Comparison of ENCODE assay signal across 4 cellular contexts in genomic region chr19:50581795-50582660, GRCh38. TPM values are rescaled to one million over a fixed set of nuclear protein-coding genes. Genes with fewer than 3 reads are reported as not detected.
"Had no signal": no experiment of that assay in that cellular context is flagged by ENCODE, and none has a peak within 500 bp of the region (broad histone marks: within the 10 kb centered on the region; RNA-seq: fewer than 3 reads in every experiment).

No MANE protein-coding gene starts in this region.

RNA-seq across cellular contexts. Expression of gene LRRC4B, which starts 13.8 kb away (rescaled TPM):
- total RNA-seq: LHCN-M2, MCF 10A, PC-9, RPMI7951 had no signal

RNA-seq across cellular contexts. Expression of gene SYT3, which starts 57.7 kb away (rescaled TPM):
- total RNA-seq: MCF 10A, PC-9, RPMI7951 had no signal
